In the genomic region with DNA sequence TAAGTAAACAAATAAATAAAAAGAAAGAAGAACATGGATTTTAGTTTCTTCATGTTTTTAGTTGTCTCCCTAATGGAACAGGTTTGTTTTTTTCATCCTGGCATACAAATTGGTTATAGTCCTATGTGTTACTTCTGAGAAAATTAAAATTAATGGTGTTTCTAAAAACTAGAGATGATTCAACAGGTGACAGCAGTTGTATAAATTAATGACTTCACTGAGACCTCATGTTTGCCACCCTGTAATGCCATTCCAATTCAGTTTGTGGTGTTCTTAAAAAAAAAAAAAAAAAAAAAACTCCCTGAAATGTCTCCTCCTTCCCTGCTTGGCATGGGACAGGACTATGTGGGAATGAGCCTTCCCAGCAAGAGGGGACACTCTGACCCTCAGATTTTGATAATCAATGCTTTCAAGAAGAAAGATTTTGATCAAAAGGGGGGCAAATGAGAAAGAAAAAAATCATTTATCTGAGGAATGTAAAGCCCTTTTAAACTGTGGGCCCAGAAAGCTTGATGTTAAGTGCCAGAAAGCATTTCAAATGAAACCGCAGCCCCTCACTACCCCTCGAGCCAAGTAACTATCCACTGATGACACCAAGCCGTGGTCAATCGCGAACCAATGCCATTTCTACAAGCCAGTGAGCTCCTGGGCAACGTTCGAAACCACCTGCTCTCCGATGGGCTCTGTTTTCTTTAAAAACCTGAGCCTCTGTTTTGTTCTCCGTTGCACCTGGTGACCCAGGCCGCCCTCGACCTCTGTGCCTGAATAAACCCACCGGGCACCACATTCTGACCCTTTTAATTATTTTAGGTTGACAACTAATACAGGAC, we compare ENCODE assay signal across 8 cellular contexts. TPM values are rescaled to one million over a fixed set of nuclear protein-coding genes. Genes with fewer than 3 reads are reported as not detected.
DNase-seq lines count a peak whose midpoint lies in the region; ATAC-seq and TF ChIP-seq lines count a peak whose summit lies in the region.

No MANE protein-coding gene starts in this region.

- peaks cover 21% of the 10 kb centered on the region for H3K79me2 ChIP-seq in MM.1S (ENCODE audit: low read length)

- TF ChIP-seq CTCF in CD14-positive monocyte (IDR thresholded peaks at IDR 0.05) (no peak), MM.1S (IDR thresholded peaks at IDR 0.05; ENCODE audit: low read length) (no peak), coronary artery (IDR thresholded peaks at IDR 0.05) (no peak)

- no peaks in the 10 kb centered on the region for H4K20me1 ChIP-seq in MM.1S (ENCODE audit: insufficient read depth, low read length)

- no peak for ATAC-seq in natural killer cell treated with Interleukin-12 subunit alpha and Interleukin-12 subunit beta and Interleukin-15 and Interleukin-18, amount 100 ng/mL, for 72 hours

- peaks cover 0 to 13% (median 0%) of the 10 kb centered on the region in 3 donors for H3K27me3 Mint-ChIP-seq in CD14-positive monocyte (ENCODE audit: low read depth in 3 of 3)
- H3K27me3 Mint-ChIP-seq in natural killer cell treated with Interleukin-12 subunit alpha and Interleukin-12 subunit beta and Interleukin-15 and Interleukin-18, amount 100 ng/mL, for 72 hours, result no peaks in the 10 kb centered on the region

- H3K4me1 Mint-ChIP-seq in CD14-positive monocyte, result peaks cover 24% of the 10 kb centered on the region
- peaks cover 2 to 4% of the 10 kb centered on the region in 2 donors for H3K4me1 Mint-ChIP-seq in natural killer cell treated with Interleukin-12 subunit alpha and Interleukin-12 subunit beta and Interleukin-15 and Interleukin-18, amount 100 ng/mL, for 72 hours (ENCODE audit: low read depth in 2 of 2)

- H3K9me3 Mint-ChIP-seq in CD14-positive monocyte, result no peaks in the 10 kb centered on the region
- no peaks in the 10 kb centered on the region for H3K9me3 Mint-ChIP-seq in natural killer cell treated with Interleukin-12 subunit alpha and Interleukin-12 subunit beta and Interleukin-15 and Interleukin-18, amount 100 ng/mL, for 72 hours

- H3K27ac ChIP-seq in MM.1S (ENCODE audit: low read length) (peak overlapping the region; percentile 25; the same call in 1 of the 2 replicates), coronary artery (peak overlapping the region in 1 of 2 donors; percentile 55)

- H3K9me3 ChIP-seq in MM.1S (replicated peaks; ENCODE audit: insufficient read depth, low read length), result no peaks in the 10 kb centered on the region

- no peaks in the 10 kb centered on the region for H3K9me2 ChIP-seq in MM.1S (replicated peaks; ENCODE audit: insufficient read depth, low read length)

- H2AFZ ChIP-seq in MM.1S (ENCODE audit: low read length), result peak overlapping the region; percentile 73

- DNase-seq in CD14-positive monocyte (ENCODE audit: low spot score) (no peak), MM.1S (peak; percentile 51), coronary artery (ENCODE audit: low spot score) (no peak), superior temporal gyrus (ENCODE audit: extremely low spot score) (no peak), NCI-H510A (lab: John Stamatoyannopoulos, UW) (no peak), foreskin melanocyte (no peak), NCI-H2227 (lab: John Stamatoyannopoulos, UW; ENCODE audit: unreplicated experiment) (no peak)
- no peak for DNase-seq in natural killer cell treated with Interleukin-12 subunit alpha and Interleukin-12 subunit beta and Interleukin-15 and Interleukin-18, amount 100 ng/mL, for 72 hours (ENCODE audit: low spot score)

- H3K36me3 Mint-ChIP-seq in CD14-positive monocyte, result no peaks in the 10 kb centered on the region
- H3K36me3 Mint-ChIP-seq in natural killer cell treated with Interleukin-12 subunit alpha and Interleukin-12 subunit beta and Interleukin-15 and Interleukin-18, amount 100 ng/mL, for 72 hours, result no peaks in the 10 kb centered on the region

- H3K4me3 ChIP-seq in MM.1S (ENCODE audit: low read length), result peak overlapping the region; percentile 76
- peak overlapping the region; percentile 95 for H3K4me3 ChIP-seq in coronary artery

- intact Hi-C loops in CD14-positive monocyte (cut with micrococcal nuclease), result loop anchor here (2.0 to 10.0 kb wide), 3 partner anchors 23 to 103 kb away; partner anchors contain the start of gene NSMF (in 1 of the 2)

- H3K36me3 ChIP-seq in MM.1S (replicated peaks; ENCODE audit: insufficient read depth, low read length), result no peaks in the 10 kb centered on the region

- peaks cover 31% of the 10 kb centered on the region for H3K27me3 ChIP-seq in MM.1S (replicated peaks; ENCODE audit: insufficient read depth, low read length)

- peak overlapping the region; percentile 80 to 86 for H3K4me3 Mint-ChIP-seq in CD14-positive monocyte
- peak overlapping the region; percentile 87 for H3K4me3 Mint-ChIP-seq in natural killer cell treated with Interleukin-12 subunit alpha and Interleukin-12 subunit beta and Interleukin-15 and Interleukin-18, amount 100 ng/mL, for 72 hours

- peak overlapping the region in 2 of 7 donors; percentile 67 to 78 for H3K27ac Mint-ChIP-seq in CD14-positive monocyte
- peak overlapping the region in 1 of 2 donors; percentile 70 for H3K27ac Mint-ChIP-seq in natural killer cell treated with Interleukin-12 subunit alpha and Interleukin-12 subunit beta and Interleukin-15 and Interleukin-18, amount 100 ng/mL, for 72 hours

- H3K9ac ChIP-seq in MM.1S (ENCODE audit: low read length), result peak overlapping the region; percentile 65

- H3F3A ChIP-seq in MM.1S (ENCODE audit: insufficient read depth, low read length), result peaks cover 5% of the 10 kb centered on the region; the same call in 1 of the 2 replicates

- H3K4me1 ChIP-seq in MM.1S (ENCODE audit: low read length), result no peaks in the 10 kb centered on the region

- H3K4me2 ChIP-seq in MM.1S (ENCODE audit: low read depth, low read length), result peak overlapping the region; percentile 92

RNA-seq across cellular contexts. Expression of gene EXD3, which starts 0.9 kb away (rescaled TPM):
- polyA plus RNA-seq in CD14-positive monocyte, result 1 to 10 TPM; 2.0 to 3.0 TPM
- total RNA-seq in natural killer cell treated with Interleukin-12 subunit alpha and Interleukin-12 subunit beta and Interleukin-15 and Interleukin-18, amount 100 ng/mL, for 72 hours, result 1 to 10 TPM; 7.6 to 7.9 TPM

RNA-seq across cellular contexts. Expression of gene NOXA1, which starts 1.1 kb away (rescaled TPM):
- 1 to 10 TPM; 1.3 to 1.6 TPM for polyA plus RNA-seq in CD14-positive monocyte
- total RNA-seq in natural killer cell treated with Interleukin-12 subunit alpha and Interleukin-12 subunit beta and Interleukin-15 and Interleukin-18, amount 100 ng/mL, for 72 hours, result under 1 TPM; 0.33 to 0.62 TPM

RNA-seq across cellular contexts. Expression of gene ENTPD8, which starts 19.1 kb away (rescaled TPM):
- polyA plus RNA-seq in CD14-positive monocyte, result not detected
- not detected for total RNA-seq in natural killer cell treated with Interleukin-12 subunit alpha and Interleukin-12 subunit beta and Interleukin-15 and Interleukin-18, amount 100 ng/mL, for 72 hours

RNA-seq across cellular contexts. Expression of gene NSMF, which starts 37.1 kb away (rescaled TPM):
- 1 to 10 TPM; 4.6 to 5.3 TPM for polyA plus RNA-seq in CD14-positive monocyte
- 10 to 100 TPM; 17.1 to 36.4 TPM for total RNA-seq in natural killer cell treated with Interleukin-12 subunit alpha and Interleukin-12 subunit beta and Interleukin-15 and Interleukin-18, amount 100 ng/mL, for 72 hours
